1 cellular context compared by ENCODE assay signal in the genomic region with DNA sequence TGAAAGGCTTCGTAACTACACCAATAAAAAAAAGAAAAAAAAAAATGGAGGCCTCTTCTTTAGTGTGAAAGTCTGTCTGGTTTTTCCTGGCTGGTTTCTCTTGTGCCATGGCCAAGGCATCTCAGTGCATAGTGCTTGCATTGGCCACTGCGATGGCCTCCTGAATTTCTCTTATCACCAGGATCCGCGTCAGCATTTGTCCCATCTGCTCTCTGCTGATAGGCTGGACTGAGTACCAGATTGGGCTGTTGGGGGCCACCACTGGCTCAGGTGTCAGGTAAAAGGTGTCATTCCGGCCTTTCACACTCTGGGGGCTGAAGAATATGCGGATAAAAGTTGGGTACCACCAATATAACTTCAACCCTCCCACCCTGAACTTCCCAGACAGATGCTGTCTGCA.
TF ChIP-seq lines count a peak whose summit lies in the region.

No MANE protein-coding gene starts in this region.

TF ChIP-seq in GM23338, 12 proteins besides CTCF, POLR2A, EP300 and RAD21 (continued from another document):
- TF ChIP-seq, protein P1, sequence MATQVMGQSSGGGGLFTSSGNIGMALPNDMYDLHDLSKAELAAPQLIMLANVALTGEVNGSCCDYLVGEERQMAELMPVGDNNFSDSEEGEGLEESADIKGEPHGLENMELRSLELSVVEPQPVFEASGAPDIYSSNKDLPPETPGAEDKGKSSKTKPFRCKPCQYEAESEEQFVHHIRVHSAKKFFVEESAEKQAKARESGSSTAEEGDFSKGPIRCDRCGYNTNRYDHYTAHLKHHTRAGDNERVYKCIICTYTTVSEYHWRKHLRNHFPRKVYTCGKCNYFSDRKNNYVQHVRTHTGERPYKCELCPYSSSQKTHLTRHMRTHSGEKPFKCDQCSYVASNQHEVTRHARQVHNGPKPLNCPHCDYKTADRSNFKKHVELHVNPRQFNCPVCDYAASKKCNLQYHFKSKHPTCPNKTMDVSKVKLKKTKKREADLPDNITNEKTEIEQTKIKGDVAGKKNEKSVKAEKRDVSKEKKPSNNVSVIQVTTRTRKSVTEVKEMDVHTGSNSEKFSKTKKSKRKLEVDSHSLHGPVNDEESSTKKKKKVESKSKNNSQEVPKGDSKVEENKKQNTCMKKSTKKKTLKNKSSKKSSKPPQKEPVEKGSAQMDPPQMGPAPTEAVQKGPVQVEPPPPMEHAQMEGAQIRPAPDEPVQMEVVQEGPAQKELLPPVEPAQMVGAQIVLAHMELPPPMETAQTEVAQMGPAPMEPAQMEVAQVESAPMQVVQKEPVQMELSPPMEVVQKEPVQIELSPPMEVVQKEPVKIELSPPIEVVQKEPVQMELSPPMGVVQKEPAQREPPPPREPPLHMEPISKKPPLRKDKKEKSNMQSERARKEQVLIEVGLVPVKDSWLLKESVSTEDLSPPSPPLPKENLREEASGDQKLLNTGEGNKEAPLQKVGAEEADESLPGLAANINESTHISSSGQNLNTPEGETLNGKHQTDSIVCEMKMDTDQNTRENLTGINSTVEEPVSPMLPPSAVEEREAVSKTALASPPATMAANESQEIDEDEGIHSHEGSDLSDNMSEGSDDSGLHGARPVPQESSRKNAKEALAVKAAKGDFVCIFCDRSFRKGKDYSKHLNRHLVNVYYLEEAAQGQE (IDR thresholded peaks at IDR 0.05; ENCODE audit: unreplicated experiment): no peak
- TF ChIP-seq, protein P2, sequence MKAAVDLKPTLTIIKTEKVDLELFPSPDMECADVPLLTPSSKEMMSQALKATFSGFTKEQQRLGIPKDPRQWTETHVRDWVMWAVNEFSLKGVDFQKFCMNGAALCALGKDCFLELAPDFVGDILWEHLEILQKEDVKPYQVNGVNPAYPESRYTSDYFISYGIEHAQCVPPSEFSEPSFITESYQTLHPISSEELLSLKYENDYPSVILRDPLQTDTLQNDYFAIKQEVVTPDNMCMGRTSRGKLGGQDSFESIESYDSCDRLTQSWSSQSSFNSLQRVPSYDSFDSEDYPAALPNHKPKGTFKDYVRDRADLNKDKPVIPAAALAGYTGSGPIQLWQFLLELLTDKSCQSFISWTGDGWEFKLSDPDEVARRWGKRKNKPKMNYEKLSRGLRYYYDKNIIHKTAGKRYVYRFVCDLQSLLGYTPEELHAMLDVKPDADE (IDR thresholded peaks at IDR 0.05): no peak
- TF ChIP-seq NANOG (IDR thresholded peaks at IDR 0.05; ENCODE audit: borderline replicate concordance): no peak
